8 cellular contexts compared by ENCODE assay signal in the genomic region with DNA sequence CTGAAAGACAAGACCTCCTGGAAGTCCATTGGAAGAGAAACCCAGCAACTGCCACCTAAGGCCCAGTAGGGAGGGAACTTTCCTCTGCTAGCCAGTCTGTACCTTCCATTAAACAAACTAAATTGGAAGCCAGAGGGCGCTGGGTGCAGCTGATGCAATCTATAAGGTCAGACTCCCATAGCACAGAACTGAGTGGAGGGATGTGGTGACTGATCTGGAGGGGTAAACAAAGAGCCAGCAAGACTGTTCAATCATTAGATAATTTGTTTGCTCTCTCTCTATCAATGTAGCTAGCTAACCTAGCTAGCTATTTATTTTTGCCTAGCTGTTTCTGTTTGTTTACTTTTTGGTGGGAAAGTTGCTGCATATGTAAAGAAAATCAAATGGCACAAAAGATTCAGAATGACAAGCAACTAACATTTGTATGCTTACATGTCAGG.
DNase-seq lines count a peak whose midpoint lies in the region; ATAC-seq and TF ChIP-seq lines count a peak whose summit lies in the region.

No MANE protein-coding gene starts in this region.

- TF ChIP-seq CTCF in heart right ventricle (IDR thresholded peaks at IDR 0.05), result peak in 6 of 9 donors; percentile 17 to 46 (median 28)
- TF ChIP-seq CTCF in right atrium auricular region (IDR thresholded peaks at IDR 0.05), result peak in 1 of 2 donors; percentile 44
- TF ChIP-seq CTCF in RWPE2 (IDR thresholded peaks at IDR 0.05; ENCODE audit: poor library complexity, severe bottlenecking), result peak; percentile 81
- TF ChIP-seq CTCF in brain (conservative IDR thresholded peaks at IDR 0.05), result peak; percentile 41 to 61
- peak; percentile 25 for TF ChIP-seq CTCF in lower lobe of right lung (IDR thresholded peaks at IDR 0.05)

- WGBS in heart right ventricle, 2 donors, result 8 to 18% methylated on average over 1 of the region's 1 CpG

- H3K27me3 Mint-ChIP-seq in brain, result no peaks in the 10 kb centered on the region

- H3K4me1 ChIP-seq in heart right ventricle, result no peaks in the 10 kb centered on the region
- no peaks in the 10 kb centered on the region for H3K4me1 ChIP-seq in right atrium auricular region
- peaks cover 5% of the 10 kb centered on the region for H3K4me1 ChIP-seq in RWPE2 (ENCODE audit: insufficient read depth, poor library complexity, severe bottlenecking)
- H3K4me1 ChIP-seq in lower lobe of right lung, result no peaks in the 10 kb centered on the region

- H3K4me1 Mint-ChIP-seq in brain, result peaks cover 7% of the 10 kb centered on the region

- intact Hi-C loops in heart right ventricle (cut with DNase I), result loop anchor here in 6 of 10 donors (5.0 to 10.0 kb wide), 4 partner anchors 968 to 1158 kb away; no protein-coding TSS in a partner anchor
- intact Hi-C loops in lower lobe of right lung (cut with DNase I), result no loop called here

- ATAC-seq in heart right ventricle, result peak in 1 of 8 donors; percentile 52
- peak; percentile 53 for ATAC-seq in HG03520 (IDR thresholded peaks at IDR 0.05; ENCODE audit: unreplicated experiment)
- peak; percentile 91 for ATAC-seq in RWPE2 (ENCODE audit: low read depth)
- peak; percentile 59 to 64 for ATAC-seq in lower lobe of right lung

- H3K9me3 Mint-ChIP-seq in brain, result no peaks in the 10 kb centered on the region

- H3K9me3 ChIP-seq in heart right ventricle (no peaks in the 10 kb centered on the region), right atrium auricular region (no peaks in the 10 kb centered on the region), RWPE2 (ENCODE audit: severe bottlenecking) (no peaks in the 10 kb centered on the region), lower lobe of right lung (no peaks in the 10 kb centered on the region)

- H3K27ac Mint-ChIP-seq in brain, result peak overlapping the region in 1 of 5 experiments; percentile 16

- H3K4me3 ChIP-seq in heart right ventricle (no peak overlapping the region), right atrium auricular region (no peak overlapping the region), RWPE2 (ENCODE audit: severe bottlenecking) (no peak overlapping the region), lower lobe of right lung (no peak overlapping the region)

- no peaks in the 10 kb centered on the region for H3K36me3 Mint-ChIP-seq in brain

- H3K27me3 ChIP-seq in heart right ventricle, result no peaks in the 10 kb centered on the region
- no peaks in the 10 kb centered on the region for H3K27me3 ChIP-seq in right atrium auricular region
- no peaks in the 10 kb centered on the region for H3K27me3 ChIP-seq in RWPE2 (ENCODE audit: insufficient read depth, poor library complexity, severe bottlenecking)
- no peaks in the 10 kb centered on the region for H3K27me3 ChIP-seq in lower lobe of right lung (ENCODE audit: low read depth)

- H3K4me3 Mint-ChIP-seq in brain, result no peak overlapping the region

- peak in 1 of 2 donors; percentile 4 for DNase-seq in heart right ventricle
- DNase-seq in right atrium auricular region (ENCODE audit: low spot score), result no peak
- no peak for DNase-seq in RWPE2 (ENCODE audit: low spot score)
- no peak for DNase-seq in lower lobe of right lung
- DNase-seq in GOT3 (lab: John Stamatoyannopoulos, UW), result no peak
- DNase-seq in GM19238 (ENCODE audit: insufficient read length, low spot score), result no peak

- H3K27ac ChIP-seq in heart right ventricle (no peak overlapping the region), right atrium auricular region (no peak overlapping the region), RWPE2 (ENCODE audit: poor library complexity, severe bottlenecking) (no peak overlapping the region), lower lobe of right lung (no peak overlapping the region)

- H3K36me3 ChIP-seq in heart right ventricle (no peaks in the 10 kb centered on the region), right atrium auricular region (no peaks in the 10 kb centered on the region), RWPE2 (ENCODE audit: low read depth) (no peaks in the 10 kb centered on the region), lower lobe of right lung (no peaks in the 10 kb centered on the region)
